29 cellular contexts compared by ENCODE assay signal in the genomic region with DNA sequence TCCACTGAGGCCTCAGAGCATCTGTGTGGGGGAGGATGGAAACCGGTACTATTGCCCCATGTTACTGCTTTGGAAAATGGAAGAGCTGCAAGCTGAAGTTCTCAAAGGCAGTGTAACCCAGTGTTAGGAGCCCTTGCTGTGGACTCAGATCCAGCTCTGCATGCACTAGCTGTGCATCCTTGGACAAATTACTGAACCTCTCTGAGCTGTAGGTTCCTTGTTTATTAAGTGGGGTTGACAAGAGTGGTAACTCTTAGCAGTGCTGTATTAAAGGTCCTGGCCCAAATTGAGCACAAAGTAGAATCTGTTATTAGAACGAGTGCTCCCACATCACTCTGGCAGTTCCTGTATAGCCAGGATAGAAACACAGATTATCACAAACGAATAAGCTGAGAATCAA.
"Had no signal": no experiment of that assay in that cellular context is flagged by ENCODE, and none has a peak within 500 bp of the region (broad histone marks: within the 10 kb centered on the region; RNA-seq: fewer than 3 reads in every experiment).

No MANE protein-coding gene starts in this region.

- H3K27ac Mint-ChIP-seq: dendritic cell treated with granulocyte-macrophage colony-stimulating factor and Interleukin-4, amounts not matched to agents 40 ng/mL and 50 ng/mL, for 4 days; effector memory CD8-positive, alpha-beta T cell; endodermal cell had no signal

- H3K27ac ChIP-seq: colonic mucosa, coronary artery, dorsolateral prefrontal cortex, epithelial cell of prostate, esophagus muscularis mucosa, esophagus squamous epithelium, foreskin keratinocyte, gastrocnemius medialis, gastroesophageal sphincter, heart left ventricle, heart right ventricle had no signal

- ATAC-seq: effector memory CD8-positive, alpha-beta T cell; esophagus mucosa; foreskin keratinocyte; gastrocnemius medialis; gastroesophageal sphincter; heart left ventricle; heart right ventricle had no signal

- H3K27me3 ChIP-seq: colonic mucosa, esophagus muscularis mucosa, esophagus squamous epithelium, foreskin keratinocyte, gastroesophageal sphincter, heart left ventricle, heart right ventricle had no signal

- H3K27me3 Mint-ChIP-seq: dendritic cell treated with granulocyte-macrophage colony-stimulating factor and Interleukin-4, amounts not matched to agents 40 ng/mL and 50 ng/mL, for 4 days had no signal

- H3K4me3 Mint-ChIP-seq: dendritic cell treated with granulocyte-macrophage colony-stimulating factor and Interleukin-4, amounts not matched to agents 40 ng/mL and 50 ng/mL, for 4 days; effector memory CD8-positive, alpha-beta T cell; endodermal cell had no signal

- DNase-seq: colonic mucosa; cortex of kidney; dermis blood vessel endothelial cell; effector CD4-positive, alpha-beta T cell; effector CD8-positive, alpha-beta T cell; effector memory CD4-positive, alpha-beta T cell; effector memory CD8-positive, alpha-beta T cell; endodermal cell; erythroblast; esophagus squamous epithelium; foreskin fibroblast; foreskin keratinocyte; foreskin melanocyte; gastrocnemius medialis; glutamatergic neuron; head of caudate nucleus; heart left ventricle; heart right ventricle had no signal

- H3K36me3 ChIP-seq: colonic mucosa, esophagus muscularis mucosa, esophagus squamous epithelium, gastrocnemius medialis, gastroesophageal sphincter, heart left ventricle, heart right ventricle had no signal

- FAIRE-seq: colon, endometrium, endothelial cell of umbilical vein, frontal cortex had no signal

- H3K4me1 ChIP-seq: colonic mucosa, esophagus muscularis mucosa, esophagus squamous epithelium, foreskin keratinocyte, gastrocnemius medialis, gastroesophageal sphincter had no signal

- H3K9me3 Mint-ChIP-seq: dendritic cell treated with granulocyte-macrophage colony-stimulating factor and Interleukin-4, amounts not matched to agents 40 ng/mL and 50 ng/mL, for 4 days; effector memory CD8-positive, alpha-beta T cell had no signal

- H3K4me3 ChIP-seq: colonic mucosa, coronary artery, dorsolateral prefrontal cortex, esophagus muscularis mucosa, esophagus squamous epithelium, gastrocnemius medialis, gastroesophageal sphincter, heart left ventricle, heart right ventricle had no signal

- H3K9me3 ChIP-seq: colonic mucosa, esophagus muscularis mucosa, esophagus squamous epithelium, gastrocnemius medialis, gastroesophageal sphincter, heart left ventricle, heart right ventricle had no signal
